Comparison of ENCODE assay signal across 11 cellular contexts in the genomic region with DNA sequence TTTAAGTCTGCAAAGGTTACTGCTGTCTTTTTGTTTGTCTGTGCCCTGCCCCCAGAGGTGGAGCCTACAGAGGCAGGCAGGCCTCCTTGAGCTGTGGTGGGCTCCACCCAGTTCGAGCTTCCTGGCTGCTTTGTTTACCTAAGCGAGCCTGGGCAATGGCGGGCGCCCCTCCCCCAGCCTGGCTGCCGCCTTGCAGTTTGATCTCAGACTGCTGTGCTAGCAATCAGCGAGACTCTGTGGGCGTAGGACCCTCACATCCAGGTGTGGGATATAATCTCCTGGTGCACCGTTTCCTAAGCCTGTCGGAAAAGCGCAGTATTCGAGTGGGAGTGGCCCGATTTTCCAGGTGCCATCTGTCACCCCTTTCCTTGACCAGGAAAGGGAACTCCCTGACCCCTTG. TPM values are rescaled to one million over a fixed set of nuclear protein-coding genes. Genes with fewer than 3 reads are reported as not detected.
"Had no signal": no experiment of that assay in that cellular context is flagged by ENCODE, and none has a peak within 500 bp of the region (broad histone marks: within the 10 kb centered on the region; RNA-seq: fewer than 3 reads in every experiment).

No MANE protein-coding gene starts in this region.

RNA-seq across cellular contexts. Expression of a gene that starts 15.6 kb away (rescaled TPM):
- total RNA-seq: left ventricle myocardium inferior, lower leg skin, natural killer cell, osteocyte, posterior vena cava, psoas muscle, sigmoid colon, spleen, tibial nerve, ureter had no signal
- polyA plus RNA-seq: psoas muscle, spleen had no signal

RNA-seq across cellular contexts. Expression of a gene that starts 49.5 kb away (rescaled TPM):
- total RNA-seq: natural killer cell, osteocyte, psoas muscle, ureter had no signal

RNA-seq across cellular contexts. Expression of a gene that starts 49.6 kb away (rescaled TPM):
- total RNA-seq: left ventricle myocardium inferior, mononuclear cell, osteocyte, posterior vena cava, psoas muscle had no signal
- polyA plus RNA-seq: psoas muscle had no signal
